11 cellular contexts compared by ENCODE assay signal in genomic region chr17:82531431-82531881, GRCh38. TPM values are rescaled to one million over a fixed set of nuclear protein-coding genes. Genes with fewer than 3 reads are reported as not detected.
DNase-seq lines count a peak whose midpoint lies in the region; ATAC-seq and TF ChIP-seq lines count a peak whose summit lies in the region.
"Had no signal": no experiment of that assay in that cellular context is flagged by ENCODE, and none has a peak within 500 bp of the region (broad histone marks: within the 10 kb centered on the region; RNA-seq: fewer than 3 reads in every experiment).

No MANE protein-coding gene starts in this region.

- H3K4me3 ChIP-seq in smooth muscle cell = no peak overlapping the region

- no peak overlapping the region for H3K9ac ChIP-seq in smooth muscle cell (ENCODE audit: low read depth)

- no peak overlapping the region for H2AFZ ChIP-seq in smooth muscle cell (ENCODE audit: low read depth)

- no peaks in the 10 kb centered on the region for H3K36me3 ChIP-seq in smooth muscle cell (ENCODE audit: low read depth)

- TF ChIP-seq CTCF in VCaP (conservative IDR thresholded peaks at IDR 0.05) (no peak), smooth muscle cell (IDR thresholded peaks at IDR 0.05; ENCODE audit: borderline replicate concordance, insufficient read depth, poor library complexity, severe bottlenecking) (no peak)

- H3K9me3 ChIP-seq in smooth muscle cell (replicated peaks; ENCODE audit: low read depth) = no peaks in the 10 kb centered on the region

- peaks cover 100% of the 10 kb centered on the region for H4K20me1 ChIP-seq in smooth muscle cell (ENCODE audit: low read depth)

- peak overlapping the region; percentile 94 for H3K27ac Mint-ChIP-seq in activated T-cell treated with anti-CD3 and anti-CD28 coated beads, Interleukin-2, amount 50 U/mL, for 72 hours

- peaks cover 28% of the 10 kb centered on the region for H3K4me1 ChIP-seq in smooth muscle cell (ENCODE audit: low read depth)

- no peak for DNase-seq in activated T-cell treated with anti-CD3 and anti-CD28 coated beads, Interleukin-2, amount 50 U/mL, for 72 hours
- DNase-seq in activated T-cell treated with anti-CD3 and anti-CD28 coated beads, Interleukin-2, amount 50 U/mL, for 48 hours = no peak
- DNase-seq in fibroblast of peridontal ligament (ENCODE audit: extremely low read depth) (peak; percentile 57), smooth muscle cell (lab: John Stamatoyannopoulos, UW; ENCODE audit: unreplicated experiment) (no peak), epidermal melanocyte (ENCODE audit: insufficient read length, low spot score) (no peak)
- DNase-seq: C1 segment of cervical spinal cord; effector CD8-positive, alpha-beta T cell; NCI-H1436 treated with DMSO at 0.1 percent for 48 hours had no signal

- no peaks in the 10 kb centered on the region for H3K9me3 Mint-ChIP-seq in activated T-cell treated with anti-CD3 and anti-CD28 coated beads, Interleukin-2, amount 50 U/mL, for 72 hours

- no peaks in the 10 kb centered on the region for H3K27me3 Mint-ChIP-seq in activated T-cell treated with anti-CD3 and anti-CD28 coated beads, Interleukin-2, amount 50 U/mL, for 72 hours (ENCODE audit: low read depth)

- 68% methylated on average over 7 of the region's 7 CpGs for WGBS in smooth muscle cell (ENCODE audit: low lambda C conversion rate)

- H3K4me3 Mint-ChIP-seq in activated T-cell treated with anti-CD3 and anti-CD28 coated beads, Interleukin-2, amount 50 U/mL, for 72 hours = peak overlapping the region; percentile 73 to 77

- H3K4me1 Mint-ChIP-seq in activated T-cell treated with anti-CD3 and anti-CD28 coated beads, Interleukin-2, amount 50 U/mL, for 72 hours (ENCODE audit: low read depth) = peaks cover 76% of the 10 kb centered on the region

- no peaks in the 10 kb centered on the region for H3K27me3 ChIP-seq in smooth muscle cell (ENCODE audit: low read depth)

- peak; percentile 80 to 84 for ATAC-seq in activated T-cell treated with anti-CD3 and anti-CD28 coated beads, Interleukin-2, amount 50 U/mL, for 72 hours (replicated peaks in 1 of 2)
- ATAC-seq in HG03439 (IDR thresholded peaks at IDR 0.05; ENCODE audit: unreplicated experiment) (no peak), HG03354 (IDR thresholded peaks at IDR 0.05; ENCODE audit: poor library complexity, severe bottlenecking, unreplicated experiment) (no peak)

- H3K79me2 ChIP-seq in smooth muscle cell (ENCODE audit: low read depth) = peaks cover 97% of the 10 kb centered on the region

- H3K4me2 ChIP-seq in smooth muscle cell = peak overlapping the region; percentile 21

- H3K36me3 Mint-ChIP-seq in activated T-cell treated with anti-CD3 and anti-CD28 coated beads, Interleukin-2, amount 50 U/mL, for 72 hours (ENCODE audit: insufficient read depth in 2 of 2) = peaks cover 0 to 4% of the 10 kb centered on the region in 2 donors

- H3F3A ChIP-seq in smooth muscle cell (ENCODE audit: low read depth) = peaks cover 16% of the 10 kb centered on the region

- H3K27ac ChIP-seq in VCaP = peak overlapping the region; percentile 68
- peak overlapping the region; percentile 67 for H3K27ac ChIP-seq in smooth muscle cell (ENCODE audit: low read depth)

RNA-seq across cellular contexts. Expression of gene FOXK2, which starts 11.9 kb away (rescaled TPM):
- total RNA-seq in activated T-cell treated with anti-CD3 and anti-CD28 coated beads, Interleukin-2, amount 50 U/mL, for 72 hours = 10 to 100 TPM; 59.9 to 61.0 TPM
- 27.1 and 27.3 TPM in 2 replicates for total RNA-seq in smooth muscle cell
- polyA plus RNA-seq in smooth muscle cell = 25.9 and 39.3 TPM in 2 replicates

Comparison
In these comparisons a context has a peak if more than half of its experiments do, and no peak if none do; other contexts are left out.
1. ATAC-seq: peak in activated T-cell treated with anti-CD3 and anti-CD28 coated beads, Interleukin-2, amount 50 U/mL, for 72 hours (2 of 2); none in HG03439 (single experiment) and HG03354 (single experiment).